In the genomic region with DNA sequence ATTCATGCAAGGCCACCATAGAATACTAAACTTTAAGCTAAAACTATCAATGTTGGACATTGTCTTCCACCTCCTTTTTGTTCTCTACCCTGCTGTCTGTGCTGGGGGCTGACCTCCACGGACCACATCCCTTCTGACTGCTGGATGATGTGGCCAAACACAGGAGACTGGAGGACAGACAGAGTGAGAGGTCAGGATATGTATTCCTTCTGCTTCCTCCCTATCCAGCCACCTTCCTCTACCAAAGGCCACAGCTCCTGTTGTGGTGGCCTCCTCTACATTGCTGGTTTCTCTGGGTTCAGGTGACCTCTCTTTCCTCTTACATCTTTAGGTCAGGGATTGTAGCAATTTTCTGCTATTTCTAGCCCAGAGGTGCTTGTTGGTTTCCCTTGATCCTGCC, we compare ENCODE assay signal across 24 cellular contexts.
DNase-seq lines count a peak whose midpoint lies in the region; ATAC-seq and TF ChIP-seq lines count a peak whose summit lies in the region.
"Had no signal": no experiment of that assay in that cellular context is flagged by ENCODE, and none has a peak within 500 bp of the region (broad histone marks: within the 10 kb centered on the region; RNA-seq: fewer than 3 reads in every experiment).

No MANE protein-coding gene starts in this region.

- H3K4me1 ChIP-seq in PC-9 (replicated peaks; ENCODE audit: insufficient read depth), result peaks cover 33% of the 10 kb centered on the region
- H3K4me1 ChIP-seq: BLaER1, Peyer's patch, SJCRH30 had no signal

- no peaks in the 10 kb centered on the region for H3K9me2 ChIP-seq in PC-9 (ENCODE audit: insufficient read depth)

- H3K9me3 Mint-ChIP-seq in WTC11, result peaks cover 6% of the 10 kb centered on the region; the same call in 1 of the 2 replicates
- H3K9me3 Mint-ChIP-seq: CD4-positive, CD25-positive, alpha-beta regulatory T cell had no signal

- CTCF ChIA-PET in PC-9 (lab: Charles Lee), result no interaction called here
- CTCF ChIA-PET in WTC11 (lab: Charles Lee), result interaction anchor here (1.2 kb wide), 1 partner anchor 37 kb away, joined by 3 read pairs; no protein-coding TSS in a partner anchor

- POLR2A ChIA-PET in PC-9 (lab: Charles Lee; ENCODE audit: unreplicated experiment), result no interaction called here
- POLR2A ChIA-PET in WTC11 (lab: Charles Lee), result no interaction called here

- H3K27ac ChIP-seq in PC-9, result 0 out of 2 replicates have a peak overlapping the region, but pooled peaks have one; percentile 5
- H3K27ac ChIP-seq: BLaER1, HL-60, Peyer's patch, SJCRH30 had no signal

- no peaks in the 10 kb centered on the region for H3K9me3 ChIP-seq in PC-9 (ENCODE audit: insufficient read depth, low read depth)
- H3K9me3 ChIP-seq: BLaER1, Peyer's patch, SJCRH30 had no signal

- H3K27me3 ChIP-seq in PC-9 (ENCODE audit: insufficient read depth, low read depth), result no peaks in the 10 kb centered on the region
- H3K27me3 ChIP-seq: BLaER1, Peyer's patch, SJCRH30 had no signal

- H3F3A ChIP-seq in PC-9 (ENCODE audit: insufficient read depth, low read depth), result peaks cover 11% of the 10 kb centered on the region; the same call in 1 of the 2 replicates

- intact Hi-C loops in PC-9 (cut with micrococcal nuclease; ENCODE audit: unreplicated experiment), result loop anchor here (10.0 kb wide), 1 partner anchor 160 kb away; no protein-coding TSS in a partner anchor

- no peaks in the 10 kb centered on the region for H3K36me3 ChIP-seq in PC-9 (ENCODE audit: low read depth)
- H3K36me3 ChIP-seq: BLaER1, Peyer's patch, SJCRH30 had no signal

- H3K79me2 ChIP-seq in PC-9 (ENCODE audit: low read depth), result no peaks in the 10 kb centered on the region

- no peak overlapping the region for H3K4me2 ChIP-seq in PC-9
- H3K4me2 ChIP-seq: BLaER1 had no signal

- peak; percentile 3 for DNase-seq in HCEC 1CT
- DNase-seq in PC-9, result no peak
- DNase-seq in dermis microvascular lymphatic vessel endothelial cell (ENCODE audit: low read depth in 2 of 2), result peak; percentile 70 to 81
- DNase-seq in WTC11 (ENCODE audit: low spot score), result no peak
- no peak for DNase-seq in Kasumi-1 (lab: John Stamatoyannopoulos, UW)
- DNase-seq in NCI-H146 treated with DMSO at 0.1 percent for 48 hours (lab: John Stamatoyannopoulos, UW; ENCODE audit: unreplicated experiment), result no peak
- DNase-seq: CD4-positive, CD25-positive, alpha-beta regulatory T cell; GDM1; Karpas-422; MV-4-11; NCI-H1105; NCI-H1436 treated with DMSO at 0.1 percent for 48 hours; NCI-H2029; NCI-H446; NCI-H524 treated with DMSO at 0.1 percent for 48 hours; NCI-H82; NK-92 treated with Interleukin-12 subunit alpha and Interleukin-12 subunit beta, amount 100 ng/mL, for 24 hours; Peyer's patch; SJCRH30; T-helper 17 cell had no signal

- H3K27me3 Mint-ChIP-seq in WTC11 (ENCODE audit: low read depth), result no peaks in the 10 kb centered on the region
- H3K27me3 Mint-ChIP-seq: CD4-positive, CD25-positive, alpha-beta regulatory T cell; T-helper 17 cell had no signal

- TF ChIP-seq CTCF in PC-9 (conservative IDR thresholded peaks at IDR 0.05), result no peak
- no peak for TF ChIP-seq CTCF in WTC11 (IDR thresholded peaks at IDR 0.05)

- H3K36me3 Mint-ChIP-seq in WTC11, result no peaks in the 10 kb centered on the region
- H3K36me3 Mint-ChIP-seq: CD4-positive, CD25-positive, alpha-beta regulatory T cell had no signal

- no peaks in the 10 kb centered on the region for H4K20me1 ChIP-seq in PC-9 (ENCODE audit: insufficient read depth)
- H4K20me1 ChIP-seq: BLaER1 had no signal

- no peak overlapping the region for H3K27ac Mint-ChIP-seq in WTC11
- H3K27ac Mint-ChIP-seq: CD4-positive, CD25-positive, alpha-beta regulatory T cell; T-helper 17 cell had no signal

- H3K4me3 ChIP-seq in PC-9, result no peak overlapping the region
- H3K4me3 ChIP-seq: BLaER1, Peyer's patch, SJCRH30 had no signal

- no peak overlapping the region for H2AFZ ChIP-seq in PC-9

- no peaks in the 10 kb centered on the region for H3K4me1 Mint-ChIP-seq in WTC11
- H3K4me1 Mint-ChIP-seq: CD4-positive, CD25-positive, alpha-beta regulatory T cell; T-helper 17 cell had no signal

- H3K4me3 Mint-ChIP-seq in WTC11, result no peak overlapping the region
- H3K4me3 Mint-ChIP-seq: CD4-positive, CD25-positive, alpha-beta regulatory T cell; T-helper 17 cell had no signal

- ATAC-seq in WTC11 (no peak), HG03521 (IDR thresholded peaks at IDR 0.05; ENCODE audit: unreplicated experiment) (no peak)
- ATAC-seq: SK-N-SH treated with all-trans-retinoic acid at 6 μM for 48 hours, T-helper 17 cell had no signal

- no TSS peak for BruUV-seq in PC-9 (replicated peaks; lab: Mats Ljungman, UMichigan)

TF ChIP-seq in WTC11, 78 proteins besides CTCF, POLR2A, EP300 and RAD21 (continues in another document):
- TF ChIP-seq ELF4 (CRISPR knock-in tag; IDR thresholded peaks at IDR 0.05; ENCODE audit: low read depth) (no peak), EMX1 (CRISPR knock-in tag; IDR thresholded peaks at IDR 0.05) (no peak), ZNF396 (CRISPR knock-in tag; IDR thresholded peaks at IDR 0.05; ENCODE audit: borderline replicate concordance) (no peak), GABPB1 (CRISPR knock-in tag; IDR thresholded peaks at IDR 0.05) (no peak)
- TF ChIP-seq, protein P1, sequence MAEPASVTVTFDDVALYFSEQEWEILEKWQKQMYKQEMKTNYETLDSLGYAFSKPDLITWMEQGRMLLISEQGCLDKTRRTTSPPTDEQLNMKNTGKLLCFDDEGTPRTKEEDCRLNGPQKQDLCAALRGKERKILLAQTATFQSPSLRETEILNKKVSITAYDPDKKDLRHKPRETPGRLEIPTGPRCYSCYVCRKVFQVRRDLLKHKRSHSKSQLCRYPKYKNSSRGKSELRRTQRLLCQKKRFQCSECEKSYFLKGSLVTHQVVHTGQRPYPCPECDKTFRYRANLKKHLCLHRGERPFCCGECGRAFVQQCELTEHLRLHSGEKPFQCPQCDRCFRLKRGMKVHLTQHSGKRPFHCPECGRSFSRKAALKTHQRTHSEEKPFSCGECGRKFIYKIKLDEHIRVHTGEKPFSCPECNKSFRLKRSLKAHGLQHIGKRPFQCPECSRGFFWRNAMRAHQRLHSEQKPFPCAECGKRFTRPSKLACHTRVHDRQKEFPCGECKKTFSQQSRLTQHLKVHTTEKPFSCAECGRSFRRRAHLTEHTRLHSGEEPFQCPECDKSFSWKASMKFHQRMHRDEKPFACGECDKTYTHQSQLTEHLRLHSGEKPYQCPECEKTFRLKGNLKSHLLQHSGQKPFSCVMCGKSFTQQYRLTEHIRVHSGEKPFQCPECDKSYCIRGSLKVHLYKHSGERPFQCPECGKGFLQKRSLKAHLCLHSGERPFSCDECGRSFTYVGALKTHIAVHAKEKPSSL (CRISPR knock-in tag; conservative IDR thresholded peaks at IDR 0.05), result no peak
- TF ChIP-seq, protein P2, sequence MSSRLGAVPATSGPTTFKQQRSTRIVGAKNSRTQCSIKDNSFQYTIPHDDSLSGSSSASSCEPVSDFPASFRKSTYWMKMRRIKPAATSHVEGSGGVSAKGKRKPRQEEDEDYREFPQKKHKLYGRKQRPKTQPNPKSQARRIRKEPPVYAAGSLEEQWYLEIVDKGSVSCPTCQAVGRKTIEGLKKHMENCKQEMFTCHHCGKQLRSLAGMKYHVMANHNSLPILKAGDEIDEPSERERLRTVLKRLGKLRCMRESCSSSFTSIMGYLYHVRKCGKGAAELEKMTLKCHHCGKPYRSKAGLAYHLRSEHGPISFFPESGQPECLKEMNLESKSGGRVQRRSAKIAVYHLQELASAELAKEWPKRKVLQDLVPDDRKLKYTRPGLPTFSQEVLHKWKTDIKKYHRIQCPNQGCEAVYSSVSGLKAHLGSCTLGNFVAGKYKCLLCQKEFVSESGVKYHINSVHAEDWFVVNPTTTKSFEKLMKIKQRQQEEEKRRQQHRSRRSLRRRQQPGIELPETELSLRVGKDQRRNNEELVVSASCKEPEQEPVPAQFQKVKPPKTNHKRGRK (CRISPR knock-in tag; IDR thresholded peaks at IDR 0.05; ENCODE audit: borderline replicate concordance), result no peak
- TF ChIP-seq, protein P3, sequence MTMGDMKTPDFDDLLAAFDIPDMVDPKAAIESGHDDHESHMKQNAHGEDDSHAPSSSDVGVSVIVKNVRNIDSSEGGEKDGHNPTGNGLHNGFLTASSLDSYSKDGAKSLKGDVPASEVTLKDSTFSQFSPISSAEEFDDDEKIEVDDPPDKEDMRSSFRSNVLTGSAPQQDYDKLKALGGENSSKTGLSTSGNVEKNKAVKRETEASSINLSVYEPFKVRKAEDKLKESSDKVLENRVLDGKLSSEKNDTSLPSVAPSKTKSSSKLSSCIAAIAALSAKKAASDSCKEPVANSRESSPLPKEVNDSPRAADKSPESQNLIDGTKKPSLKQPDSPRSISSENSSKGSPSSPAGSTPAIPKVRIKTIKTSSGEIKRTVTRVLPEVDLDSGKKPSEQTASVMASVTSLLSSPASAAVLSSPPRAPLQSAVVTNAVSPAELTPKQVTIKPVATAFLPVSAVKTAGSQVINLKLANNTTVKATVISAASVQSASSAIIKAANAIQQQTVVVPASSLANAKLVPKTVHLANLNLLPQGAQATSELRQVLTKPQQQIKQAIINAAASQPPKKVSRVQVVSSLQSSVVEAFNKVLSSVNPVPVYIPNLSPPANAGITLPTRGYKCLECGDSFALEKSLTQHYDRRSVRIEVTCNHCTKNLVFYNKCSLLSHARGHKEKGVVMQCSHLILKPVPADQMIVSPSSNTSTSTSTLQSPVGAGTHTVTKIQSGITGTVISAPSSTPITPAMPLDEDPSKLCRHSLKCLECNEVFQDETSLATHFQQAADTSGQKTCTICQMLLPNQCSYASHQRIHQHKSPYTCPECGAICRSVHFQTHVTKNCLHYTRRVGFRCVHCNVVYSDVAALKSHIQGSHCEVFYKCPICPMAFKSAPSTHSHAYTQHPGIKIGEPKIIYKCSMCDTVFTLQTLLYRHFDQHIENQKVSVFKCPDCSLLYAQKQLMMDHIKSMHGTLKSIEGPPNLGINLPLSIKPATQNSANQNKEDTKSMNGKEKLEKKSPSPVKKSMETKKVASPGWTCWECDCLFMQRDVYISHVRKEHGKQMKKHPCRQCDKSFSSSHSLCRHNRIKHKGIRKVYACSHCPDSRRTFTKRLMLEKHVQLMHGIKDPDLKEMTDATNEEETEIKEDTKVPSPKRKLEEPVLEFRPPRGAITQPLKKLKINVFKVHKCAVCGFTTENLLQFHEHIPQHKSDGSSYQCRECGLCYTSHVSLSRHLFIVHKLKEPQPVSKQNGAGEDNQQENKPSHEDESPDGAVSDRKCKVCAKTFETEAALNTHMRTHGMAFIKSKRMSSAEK (CRISPR knock-in tag; IDR thresholded peaks at IDR 0.05; ENCODE audit: borderline replicate concordance), result no peak
- TF ChIP-seq, protein P4, sequence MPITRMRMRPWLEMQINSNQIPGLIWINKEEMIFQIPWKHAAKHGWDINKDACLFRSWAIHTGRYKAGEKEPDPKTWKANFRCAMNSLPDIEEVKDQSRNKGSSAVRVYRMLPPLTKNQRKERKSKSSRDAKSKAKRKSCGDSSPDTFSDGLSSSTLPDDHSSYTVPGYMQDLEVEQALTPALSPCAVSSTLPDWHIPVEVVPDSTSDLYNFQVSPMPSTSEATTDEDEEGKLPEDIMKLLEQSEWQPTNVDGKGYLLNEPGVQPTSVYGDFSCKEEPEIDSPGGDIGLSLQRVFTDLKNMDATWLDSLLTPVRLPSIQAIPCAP (CRISPR knock-in tag; IDR thresholded peaks at IDR 0.05), result no peak

Comparison
In these comparisons a context has a peak if more than half of its experiments do, and no peak if none do; other contexts are left out.
1. DNase-seq: peak in HCEC 1CT (single experiment) and dermis microvascular lymphatic vessel endothelial cell (2 of 2); none in PC-9 (0 of 2), WTC11 (single experiment), Kasumi-1 (0 of 2) and NCI-H146 treated with DMSO at 0.1 percent for 48 hours (single experiment).